ENCODE assay signal across 26 cellular contexts in the genomic region with DNA sequence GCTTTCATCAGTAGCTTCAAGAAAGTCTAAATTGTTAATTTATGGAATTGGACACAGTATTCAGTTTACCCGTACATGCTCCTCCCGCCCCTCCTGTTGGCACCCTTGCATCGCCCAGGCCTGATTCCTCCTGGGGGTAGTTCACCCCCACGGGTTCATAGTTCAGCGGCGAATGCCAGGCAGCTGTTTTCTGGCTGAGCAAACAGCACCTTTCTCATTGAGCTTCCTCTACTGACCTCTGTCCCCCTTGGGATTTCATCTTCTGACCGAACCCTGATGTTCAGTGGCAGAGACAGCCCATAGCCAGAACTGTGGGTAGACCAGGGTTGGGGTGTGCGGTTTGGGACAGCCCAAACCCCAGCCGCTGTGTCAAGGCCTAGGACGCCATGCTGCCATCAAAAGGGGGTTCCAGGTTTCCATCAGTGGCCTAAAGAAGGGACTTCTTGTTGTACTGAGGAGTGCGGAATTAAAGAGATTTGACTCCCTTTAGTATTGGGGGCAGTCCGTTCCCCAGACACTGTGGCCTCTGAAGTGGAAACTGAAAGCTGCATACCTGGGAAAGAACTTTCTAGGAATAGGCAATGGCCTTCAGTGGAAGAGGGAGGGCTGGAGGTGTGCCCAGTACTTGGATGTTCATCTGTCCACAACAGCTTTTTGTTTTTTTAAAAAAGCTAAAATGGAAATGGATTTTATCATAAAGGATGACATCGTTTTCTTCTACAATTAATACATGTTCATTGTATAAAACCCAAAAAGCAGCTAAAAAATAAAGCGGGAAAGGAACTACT. TPM values are rescaled to one million over a fixed set of nuclear protein-coding genes. Genes with fewer than 3 reads are reported as not detected.
DNase-seq lines count a peak whose midpoint lies in the region; ATAC-seq and TF ChIP-seq lines count a peak whose summit lies in the region.
"Had no signal": no experiment of that assay in that cellular context is flagged by ENCODE, and none has a peak within 500 bp of the region (broad histone marks: within the 10 kb centered on the region; RNA-seq: fewer than 3 reads in every experiment).

No MANE protein-coding gene starts in this region.

- H3K4me3 ChIP-seq in heart right ventricle (no peak overlapping the region), brain microvascular endothelial cell (ENCODE audit: low read depth, low read length) (no peak overlapping the region)
- H3K4me3 ChIP-seq: lower lobe of right lung had no signal

- no peaks in the 10 kb centered on the region for H3K9me3 ChIP-seq in heart right ventricle
- H3K9me3 ChIP-seq: lower lobe of right lung had no signal

- H3K4me1 Mint-ChIP-seq in progenitor cell of endocrine pancreas (ENCODE audit: low read depth), result no peaks in the 10 kb centered on the region

- H3K27ac Mint-ChIP-seq in progenitor cell of endocrine pancreas, result peak overlapping the region; percentile 20
- H3K27ac Mint-ChIP-seq: activated CD4-positive, alpha-beta T cell treated with anti-CD3 and anti-CD28 coated beads for 36 hours; activated CD8-positive, alpha-beta T cell treated with anti-CD3 and anti-CD28 coated beads for 36 hours; IgD-negative memory B cell; naive thymus-derived CD4-positive, alpha-beta T cell; stimulated activated effector memory CD8-positive, alpha-beta T cell treated with anti-CD3 and anti-CD28 coated beads, Interleukin-12 subunit alpha, Interleukin-12 subunit beta, amount 100 ng/mL, for 72 hours had no signal

- H3K9me3 Mint-ChIP-seq in progenitor cell of endocrine pancreas (ENCODE audit: low read depth), result no peaks in the 10 kb centered on the region
- H3K9me3 Mint-ChIP-seq: activated CD8-positive, alpha-beta T cell treated with anti-CD3 and anti-CD28 coated beads for 36 hours; activated naive CD4-positive, alpha-beta T cell treated with anti-CD3 and anti-CD28 coated beads, Interleukin-2, amount 50 U/mL, for 72 hours; IgD-negative memory B cell; naive thymus-derived CD4-positive, alpha-beta T cell; stimulated activated effector memory CD8-positive, alpha-beta T cell treated with anti-CD3 and anti-CD28 coated beads, Interleukin-12 subunit alpha, Interleukin-12 subunit beta, amount 100 ng/mL, for 72 hours had no signal

- H3K36me3 ChIP-seq in heart right ventricle (peaks cover 4 to 60% (median 41%) of the 10 kb centered on the region in 9 donors), brain microvascular endothelial cell (replicated peaks) (peaks cover 40% of the 10 kb centered on the region)

- no peak for TF ChIP-seq CTCF in heart right ventricle (IDR thresholded peaks at IDR 0.05)
- no peak for TF ChIP-seq CTCF in GM13977 (IDR thresholded peaks at IDR 0.05; ENCODE audit: extremely low read depth, insufficient read depth, missing control alignments)
- no peak for TF ChIP-seq CTCF in brain microvascular endothelial cell (IDR thresholded peaks at IDR 0.05; ENCODE audit: low read depth, low read length, missing control alignments)
- no peak for TF ChIP-seq CTCF in progenitor cell of endocrine pancreas (IDR thresholded peaks at IDR 0.05; ENCODE audit: unreplicated experiment)

- no peaks in the 10 kb centered on the region for H3K27me3 Mint-ChIP-seq in progenitor cell of endocrine pancreas
- H3K27me3 Mint-ChIP-seq: activated CD4-positive, alpha-beta T cell treated with anti-CD3 and anti-CD28 coated beads for 36 hours; activated CD8-positive, alpha-beta T cell treated with anti-CD3 and anti-CD28 coated beads for 36 hours; IgD-negative memory B cell; naive thymus-derived CD4-positive, alpha-beta T cell had no signal

- intact Hi-C loops in heart right ventricle (cut with DNase I), result loop anchor here in 1 of 10 donors (10.0 kb wide), 1 partner anchor 218 kb away; no protein-coding TSS in a partner anchor
- intact Hi-C loops in Right ventricle myocardium inferior (cut with DNase I), result no loop called here

- H3K27ac ChIP-seq in heart right ventricle (peak overlapping the region in 9 of 10 donors; percentile 15 to 74 (median 45)), brain microvascular endothelial cell (peak overlapping the region; percentile 28)
- H3K27ac ChIP-seq: lower lobe of right lung had no signal

- DNase-seq in heart right ventricle, result no peak
- no peak for DNase-seq in Right ventricle myocardium inferior (ENCODE audit: missing footprints)
- DNase-seq in GM13977 (ENCODE audit: low spot score), result peak; percentile 5
- no peak for DNase-seq in brain microvascular endothelial cell
- no peak for DNase-seq in progenitor cell of endocrine pancreas (ENCODE audit: low spot score, unreplicated experiment)
- DNase-seq in stimulated activated CD4-positive, alpha-beta T cell treated with anti-CD3 and anti-CD28 coated beads, Interleukin-2, amount 100 ng/mL, for 24 hours, result no peak
- DNase-seq: activated CD4-positive, alpha-beta T cell treated with anti-CD3 and anti-CD28 coated beads for 36 hours; activated CD8-positive, alpha-beta memory T cell treated with anti-CD3 and anti-CD28 coated beads, Interleukin-2, amount 50 U/mL, for 48 hours; activated CD8-positive, alpha-beta T cell treated with anti-CD3 and anti-CD28 coated beads for 36 hours; central memory CD4-positive, alpha-beta T cell; cortex of kidney; effector memory CD4-positive, alpha-beta T cell; lower lobe of right lung; naive thymus-derived CD4-positive, alpha-beta T cell; NCI-H2107; NCI-H345; NCI-H69; SIG-M5; stimulated activated CD4-positive, alpha-beta T cell treated with anti-CD3 and anti-CD28 coated beads, Interleukin-15, amount 100 ng/mL, for 24 hours; substantia nigra had no signal

- H3K27me3 ChIP-seq in heart right ventricle, result no peaks in the 10 kb centered on the region
- no peaks in the 10 kb centered on the region for H3K27me3 ChIP-seq in brain microvascular endothelial cell (replicated peaks)

- peaks cover 14% of the 10 kb centered on the region for H3K36me3 Mint-ChIP-seq in progenitor cell of endocrine pancreas (ENCODE audit: insufficient read depth)

- peaks cover 0 to 42% (median 20%) of the 10 kb centered on the region in 9 donors for H3K4me1 ChIP-seq in heart right ventricle

- ATAC-seq in heart right ventricle (no peak), Right ventricle myocardium inferior (no peak), GM21786 (IDR thresholded peaks at IDR 0.05; ENCODE audit: unreplicated experiment) (no peak)
- no peak for ATAC-seq in activated CD4-positive, CD25-positive, alpha-beta regulatory T cell treated with anti-CD3 and anti-CD28 coated beads, Interleukin-2, amount 50 U/mL, for 24 hours
- ATAC-seq: activated CD4-positive, alpha-beta T cell treated with anti-CD3 and anti-CD28 coated beads for 36 hours; activated CD8-positive, alpha-beta T cell treated with anti-CD3 and anti-CD28 coated beads for 36 hours; activated naive CD4-positive, alpha-beta T cell treated with anti-CD3 and anti-CD28 coated beads, Interleukin-2, amount 50 U/mL, for 72 hours; HCT116; lower lobe of right lung; naive thymus-derived CD4-positive, alpha-beta T cell; stimulated activated effector memory CD8-positive, alpha-beta T cell treated with anti-CD3 and anti-CD28 coated beads, Interleukin-12 subunit alpha, Interleukin-12 subunit beta, amount 100 ng/mL, for 72 hours had no signal

- H3K4me3 Mint-ChIP-seq in progenitor cell of endocrine pancreas (ENCODE audit: low read depth), result no peak overlapping the region
- H3K4me3 Mint-ChIP-seq: activated CD4-positive, alpha-beta T cell treated with anti-CD3 and anti-CD28 coated beads for 36 hours; activated CD8-positive, alpha-beta T cell treated with anti-CD3 and anti-CD28 coated beads for 36 hours; IgD-negative memory B cell; naive thymus-derived CD4-positive, alpha-beta T cell; stimulated activated effector memory CD8-positive, alpha-beta T cell treated with anti-CD3 and anti-CD28 coated beads, Interleukin-12 subunit alpha, Interleukin-12 subunit beta, amount 100 ng/mL, for 72 hours had no signal

- in situ Hi-C loops in GM13977 (cut with MboI; ENCODE audit: low pct_unique_long_range_greater_than_20kb, low sequenced_read_pairs, unreplicated experiment) (no loop called here), brain microvascular endothelial cell (cut with HindIII; ENCODE audit: low pct_ligation_motif_present, low sequenced_read_pairs) (no loop called here)

- 85 to 89% methylated on average over 14 of the region's 14 CpGs for WGBS in heart right ventricle, 2 donors

RNA-seq across cellular contexts. Expression of a gene that starts 19.0 kb away (rescaled TPM):
- 100 to 1,000 TPM; 383 to 686 (median 453) TPM for total RNA-seq in heart right ventricle
- 100 to 1,000 TPM in 1 of 2 donors, 10 to 100 TPM in 1; 66.1 to 252 TPM for polyA plus RNA-seq in heart right ventricle
- total RNA-seq in Right ventricle myocardium inferior, result 688 TPM
- total RNA-seq in progenitor cell of endocrine pancreas, result 119 and 122 TPM in 2 replicates

RNA-seq across cellular contexts. Expression of a gene that starts 19.1 kb away (rescaled TPM):
- 10 to 100 TPM; 11.0 to 30.0 (median 16.9) TPM for total RNA-seq in heart right ventricle
- polyA plus RNA-seq in heart right ventricle, result 10 to 100 TPM; 41.5 to 53.9 TPM
- total RNA-seq in Right ventricle myocardium inferior, result 21.6 TPM
- 48.5 and 49.7 TPM in 2 replicates for total RNA-seq in progenitor cell of endocrine pancreas
